Comparison of ENCODE assay signal across 19 cellular contexts in genomic region chr11:130585545-130585944, GRCh38.
A peak's percentile ranks its signal among the peaks of the same experiment; 100 is the strongest.
DNase-seq lines count a peak whose midpoint lies in the region; FAIRE-seq and TF ChIP-seq lines count a peak whose summit lies in the region.
"Had no signal": no experiment of that assay in that cellular context is flagged by ENCODE, and none has a peak within 500 bp of the region (broad histone marks: within the 10 kb centered on the region; RNA-seq: fewer than 3 reads in every experiment).

No MANE protein-coding gene starts in this region.

- TF ChIP-seq POLR2A in GM12892 (IDR thresholded peaks at IDR 0.05; ENCODE audit: low read depth, low read length) (no peak), vagina (IDR thresholded peaks at IDR 0.05) (no peak)

- TF ChIP-seq CTCF in astrocyte (IDR thresholded peaks at IDR 0.05; ENCODE audit: insufficient read depth, low read depth, low read length) (no peak), fibroblast of villous mesenchyme (IDR thresholded peaks at IDR 0.05; ENCODE audit: insufficient read depth, low read depth, low read length) (no peak), vagina (IDR thresholded peaks at IDR 0.05) (no peak)

- H3K4me2 ChIP-seq in GM23248 (ENCODE audit: unreplicated experiment) = no peak overlapping the region
- H3K4me2 ChIP-seq in astrocyte (ENCODE audit: low read length) = no peak overlapping the region

- 37 to 45% methylated on average over 5 of the region's 5 CpGs for WGBS in GM23248 (ENCODE audit: low coverage in 1 of 2, low lambda C conversion rate in 2 of 2, missing lambda C conversion rate in 2 of 2), 2 experiments

- FAIRE-seq in astrocyte (lab: Jason Lieb, UNC) (no peak), GM12892 (lab: Jason Lieb, UNC) (no peak)
- FAIRE-seq: K562 had no signal

- H3K4me1 ChIP-seq in GM23248 (ENCODE audit: insufficient read depth) (peaks cover 34% of the 10 kb centered on the region), astrocyte (ENCODE audit: insufficient read depth, low read length) (peaks cover 27% of the 10 kb centered on the region), vagina (peaks cover 18% of the 10 kb centered on the region)

- H3K9me3 Mint-ChIP-seq in astrocyte (ENCODE audit: unreplicated experiment) = no peaks in the 10 kb centered on the region
- H3K9me3 Mint-ChIP-seq: activated naive CD8-positive, alpha-beta T cell treated with anti-CD3 and anti-CD28 coated beads, Interleukin-2, amount 10 ng/mL, durations not matched to agents 7 days and 5 days had no signal

- H3K36me3 ChIP-seq in GM23248 (ENCODE audit: low read depth) (no peaks in the 10 kb centered on the region), astrocyte (ENCODE audit: insufficient read depth, low read length) (no peaks in the 10 kb centered on the region), vagina (no peaks in the 10 kb centered on the region)
- H3K36me3 ChIP-seq: transverse colon had no signal

- H3K4me3 Mint-ChIP-seq in astrocyte (ENCODE audit: unreplicated experiment) = no peak overlapping the region
- H3K4me3 Mint-ChIP-seq: activated naive CD8-positive, alpha-beta T cell treated with anti-CD3 and anti-CD28 coated beads, Interleukin-2, amount 10 ng/mL, durations not matched to agents 7 days and 5 days; CD14-positive monocyte had no signal

- no peaks in the 10 kb centered on the region for H3K9me2 ChIP-seq in GM23248 (ENCODE audit: insufficient read depth)

- H3K9me3 ChIP-seq in GM23248 (ENCODE audit: low read depth) (no peaks in the 10 kb centered on the region), astrocyte (ENCODE audit: insufficient read depth, low read depth, low read length) (no peaks in the 10 kb centered on the region), vagina (no peaks in the 10 kb centered on the region)
- H3K9me3 ChIP-seq: transverse colon had no signal

- H2AFZ ChIP-seq in GM23248 (no peak overlapping the region), astrocyte (ENCODE audit: low read depth, low read length) (no peak overlapping the region)

- peaks cover 28% of the 10 kb centered on the region for H3K4me1 Mint-ChIP-seq in astrocyte (ENCODE audit: low read depth, unreplicated experiment)
- H3K4me1 Mint-ChIP-seq: activated naive CD8-positive, alpha-beta T cell treated with anti-CD3 and anti-CD28 coated beads, Interleukin-2, amount 10 ng/mL, durations not matched to agents 7 days and 5 days; CD14-positive monocyte had no signal

- H3K79me2 ChIP-seq in GM23248 (ENCODE audit: insufficient read depth) (no peaks in the 10 kb centered on the region), astrocyte (ENCODE audit: insufficient read depth, low read length) (no peaks in the 10 kb centered on the region)

- H3K9ac ChIP-seq in GM23248 (no peak overlapping the region), astrocyte (ENCODE audit: low read length) (no peak overlapping the region)

- H3K36me3 Mint-ChIP-seq in astrocyte (ENCODE audit: low read depth, unreplicated experiment) = no peaks in the 10 kb centered on the region
- H3K36me3 Mint-ChIP-seq: activated naive CD8-positive, alpha-beta T cell treated with anti-CD3 and anti-CD28 coated beads, Interleukin-2, amount 10 ng/mL, durations not matched to agents 7 days and 5 days; CD14-positive monocyte had no signal

- no peak overlapping the region for H3K27ac Mint-ChIP-seq in astrocyte (ENCODE audit: unreplicated experiment)
- H3K27ac Mint-ChIP-seq: activated naive CD8-positive, alpha-beta T cell treated with anti-CD3 and anti-CD28 coated beads, Interleukin-2, amount 10 ng/mL, durations not matched to agents 7 days and 5 days; CD14-positive monocyte; progenitor cell of endocrine pancreas had no signal

- H3K27ac ChIP-seq in GM23248 (no peak overlapping the region), astrocyte (ENCODE audit: low read depth, low read length) (no peak overlapping the region), vagina (no peak overlapping the region)
- H3K27ac ChIP-seq: transverse colon had no signal

- no peak overlapping the region for H3K4me3 ChIP-seq in GM23248
- H3K4me3 ChIP-seq in astrocyte (ENCODE audit: insufficient read depth, low read depth, low read length) = no peak overlapping the region
- no peak overlapping the region for H3K4me3 ChIP-seq in fibroblast of villous mesenchyme (ENCODE audit: low read depth, low read length)
- H3K4me3 ChIP-seq in vagina = no peak overlapping the region
- H3K4me3 ChIP-seq: K562, transverse colon had no signal

- intact Hi-C loops in vagina (cut with DNase I) = no loop called here

- DNase-seq in GM23248 (peak; percentile 81), astrocyte (ENCODE audit: low read depth) (peak; percentile 90), fibroblast of villous mesenchyme (ENCODE audit: low read depth) (peak; percentile 51), renal cortical epithelial cell (ENCODE audit: low read depth) (peak; percentile 87), GM12892 (ENCODE audit: insufficient read length) (no peak), vagina (ENCODE audit: extremely low spot score in 2 of 2) (no peak), MV-4-11 (lab: John Stamatoyannopoulos, UW) (no peak)
- no peak for DNase-seq in activated CD4-positive, alpha-beta T cell treated with anti-CD3 and anti-CD28 coated beads, Interleukin-2, amount 50 U/mL, for 48 hours
- DNase-seq: activated CD4-positive, alpha-beta T cell treated with anti-CD3 and anti-CD28 coated beads for 4 hours; activated naive CD8-positive, alpha-beta T cell treated with anti-CD3 and anti-CD28 coated beads, Interleukin-2, amount 10 ng/mL, durations not matched to agents 7 days and 5 days; cortex of kidney; NCI-H1694; NCI-H510A; OCI-M1; T-helper 1 cell; transverse colon had no signal

- no peaks in the 10 kb centered on the region for H4K20me1 ChIP-seq in GM23248 (ENCODE audit: insufficient read depth)
- no peaks in the 10 kb centered on the region for H4K20me1 ChIP-seq in astrocyte (ENCODE audit: insufficient read depth, low read length)

- H3F3A ChIP-seq in GM23248 (ENCODE audit: insufficient read depth) = peaks cover 21% of the 10 kb centered on the region

- in situ Hi-C loops in GM23248 (cut with MboI) = no loop called here

- no peaks in the 10 kb centered on the region for H3K27me3 Mint-ChIP-seq in astrocyte (ENCODE audit: low read depth, unreplicated experiment)

- no peaks in the 10 kb centered on the region for H3K27me3 ChIP-seq in GM23248 (replicated peaks; ENCODE audit: insufficient read depth)
- no peaks in the 10 kb centered on the region for H3K27me3 ChIP-seq in astrocyte (ENCODE audit: insufficient read depth, low read length)
- H3K27me3 ChIP-seq in vagina = no peaks in the 10 kb centered on the region
- H3K27me3 ChIP-seq: transverse colon had no signal

Comparison
In these comparisons a context has a peak if more than half of its experiments do, and no peak if none do; other contexts are left out.
1. DNase-seq: peak in GM23248 (single experiment), astrocyte (single experiment), fibroblast of villous mesenchyme (single experiment) and renal cortical epithelial cell (single experiment); none in activated CD4-positive, alpha-beta T cell treated with anti-CD3 and anti-CD28 coated beads, Interleukin-2, amount 50 U/mL, for 48 hours (0 of 2), GM12892 (single experiment), vagina (0 of 2) and MV-4-11 (single experiment).